Comparison of ENCODE assay signal across 17 cellular contexts in the genomic region with DNA sequence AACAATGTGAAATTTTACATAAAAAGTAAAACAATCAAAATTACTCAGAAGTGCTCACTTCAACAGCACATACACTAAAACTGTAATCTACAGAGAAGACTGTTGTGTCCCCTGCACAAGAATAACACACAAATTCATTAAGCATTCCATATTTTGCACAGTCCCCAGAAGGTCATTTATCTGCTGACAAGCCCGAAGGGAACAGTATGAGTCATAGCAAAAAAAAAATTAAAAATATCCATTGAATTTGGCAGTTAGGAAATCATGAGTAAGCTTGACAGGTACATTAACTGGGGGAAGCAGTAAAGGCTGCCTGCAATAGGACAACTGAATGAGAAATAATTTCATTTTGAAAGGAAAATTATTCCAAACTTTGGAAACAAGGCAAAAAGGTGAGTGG. TPM values are rescaled to one million over a fixed set of nuclear protein-coding genes. Genes with fewer than 3 reads are reported as not detected.
DNase-seq lines count a peak whose midpoint lies in the region; ATAC-seq and TF ChIP-seq lines count a peak whose summit lies in the region.
"Had no signal": no experiment of that assay in that cellular context is flagged by ENCODE, and none has a peak within 500 bp of the region (broad histone marks: within the 10 kb centered on the region; RNA-seq: fewer than 3 reads in every experiment).

No MANE protein-coding gene starts in this region.

- no TSS peak for BruUV-seq in Calu3 (replicated peaks; lab: Mats Ljungman, UMichigan)

- H3K36me3 ChIP-seq in adipocyte (ENCODE audit: control insufficient read depth, insufficient read depth, low read length, severe bottlenecking) (no peaks in the 10 kb centered on the region), osteoblast (ENCODE audit: insufficient read depth, low read length) (no peaks in the 10 kb centered on the region)
- H3K36me3 ChIP-seq: right atrium auricular region, thoracic aorta had no signal

- DNase-seq in Calu3 (no peak), adipocyte (ENCODE audit: low read depth) (peak; percentile 32), fibroblast of the aortic adventitia (ENCODE audit: low read depth) (peak; percentile 49), osteoblast (ENCODE audit: insufficient read length, low spot score, missing footprints) (no peak), KBM-7 (no peak), amniotic stem cell (lab: John Stamatoyannopoulos, UW) (no peak)
- DNase-seq: activated naive CD4-positive, alpha-beta T cell; DMS79 treated with DMSO at 0.1 percent for 48 hours; NCI-H2081 treated with DMSO at 0.1 percent for 48 hours; SHP77; stimulated activated CD4-positive, alpha-beta T cell treated with anti-CD3 and anti-CD28 coated beads, Interleukin-2, amount 100 ng/mL, for 24 hours had no signal

- no peak for TF ChIP-seq CTCF in Calu3 (IDR thresholded peaks at IDR 0.05; ENCODE audit: unreplicated experiment)
- no peak for TF ChIP-seq CTCF in fibroblast of the aortic adventitia (IDR thresholded peaks at IDR 0.05; ENCODE audit: insufficient read depth, low read length)
- no peak for TF ChIP-seq CTCF in osteoblast (IDR thresholded peaks at IDR 0.05; ENCODE audit: extremely low read depth, low read depth, low read length)

- H3K4me1 ChIP-seq in adipocyte (ENCODE audit: control insufficient read depth, insufficient read depth, low read length) = peaks cover 34% of the 10 kb centered on the region
- peaks cover 27% of the 10 kb centered on the region for H3K4me1 ChIP-seq in osteoblast (ENCODE audit: insufficient read depth, low read length)

- H3K9me3 ChIP-seq in adipocyte (ENCODE audit: control insufficient read depth, low read length) (no peaks in the 10 kb centered on the region), osteoblast (ENCODE audit: low read depth, low read length) (no peaks in the 10 kb centered on the region)
- H3K9me3 ChIP-seq: right atrium auricular region, thoracic aorta had no signal

- H3K4me2 ChIP-seq in osteoblast (ENCODE audit: insufficient read depth, low read length) = no peak overlapping the region

- H3K27me3 ChIP-seq in adipocyte (replicated peaks; ENCODE audit: control insufficient read depth, insufficient read depth, low read length) (no peaks in the 10 kb centered on the region), osteoblast (ENCODE audit: insufficient read depth, low read length) (no peaks in the 10 kb centered on the region)
- H3K27me3 ChIP-seq: right atrium auricular region had no signal

- intact Hi-C loops in Calu3 (cut with micrococcal nuclease; ENCODE audit: unreplicated experiment) = loop anchor here (5.0 to 10.0 kb wide), 2 partner anchors 209 to 972 kb away; partner anchors contain the start of gene RC3H1

- H4K20me1 ChIP-seq in osteoblast (ENCODE audit: insufficient read depth, low read length) = peaks cover 2% of the 10 kb centered on the region

- H3K36me3 Mint-ChIP-seq in Calu3 (ENCODE audit: insufficient read depth, unreplicated experiment) = peaks cover 17% of the 10 kb centered on the region

- no peak for ATAC-seq in GM21786 (IDR thresholded peaks at IDR 0.05; ENCODE audit: unreplicated experiment)

- no peak for TF ChIP-seq EP300 in Ishikawa (IDR thresholded peaks at IDR 0.05; ENCODE audit: borderline replicate concordance)

- CTCF ChIA-PET in Calu3 (lab: Charles Lee) = interaction anchor here (0.7 kb wide), 1 partner anchor 13 kb away, joined by 3 read pairs; no protein-coding TSS in a partner anchor

- peaks cover 16% of the 10 kb centered on the region for H3K79me2 ChIP-seq in osteoblast (ENCODE audit: insufficient read depth, low read length)

- H3K4me3 Mint-ChIP-seq in Calu3 (ENCODE audit: low read depth, unreplicated experiment) = no peak overlapping the region

- in situ Hi-C loops in KBM-7 (cut with MboI; ENCODE audit: low pct_unique_long_range_greater_than_20kb, low sequenced_read_pairs) = loop anchor here (25.0 kb wide), 1 partner anchor 209 kb away; no protein-coding TSS in a partner anchor

- no peak overlapping the region for H3K27ac ChIP-seq in osteoblast (ENCODE audit: low read depth, low read length)
- H3K27ac ChIP-seq: right atrium auricular region, thoracic aorta had no signal

- H3K9ac ChIP-seq in adipocyte (ENCODE audit: low read length) = no peak overlapping the region

- H3K4me1 Mint-ChIP-seq in Calu3 (ENCODE audit: low read depth, unreplicated experiment) = peaks cover 35% of the 10 kb centered on the region

- no peak overlapping the region for H2AFZ ChIP-seq in osteoblast (ENCODE audit: low read length)

- H3K4me3 ChIP-seq in adipocyte (ENCODE audit: low read length) (no peak overlapping the region), fibroblast of the aortic adventitia (ENCODE audit: low read depth, low read length) (no peak overlapping the region), osteoblast (ENCODE audit: insufficient read depth, low read length) (no peak overlapping the region)
- H3K4me3 ChIP-seq: right atrium auricular region, thoracic aorta had no signal

- no peak for TF ChIP-seq RAD21 in Ishikawa (IDR thresholded peaks at IDR 0.05; ENCODE audit: low read depth)

- peak overlapping the region; percentile 59 for H3K27ac Mint-ChIP-seq in Calu3 (ENCODE audit: unreplicated experiment)

- H3K9me3 Mint-ChIP-seq in Calu3 (ENCODE audit: low read depth, unreplicated experiment) = no peaks in the 10 kb centered on the region
- H3K9me3 Mint-ChIP-seq: central memory CD8-positive, alpha-beta T cell; nephron had no signal

- no peaks in the 10 kb centered on the region for H3K27me3 Mint-ChIP-seq in Calu3 (ENCODE audit: unreplicated experiment)
- H3K27me3 Mint-ChIP-seq: central memory CD8-positive, alpha-beta T cell had no signal

TF ChIP-seq in Ishikawa, 13 proteins besides CTCF, POLR2A, EP300 and RAD21:
- no peak for TF ChIP-seq CEBPB (IDR thresholded peaks at IDR 0.05)
- 0 out of 2 replicates have a peak, but pooled peaks have one; percentile 17 for TF ChIP-seq TEAD4 (IDR thresholded peaks at IDR 0.05)

RNA-seq across cellular contexts. Expression of gene CACYBP, which starts 3.3 kb away (rescaled TPM):
- total RNA-seq in Calu3 (2022) (299 and 384 TPM in 2 replicates), fibroblast of the aortic adventitia (ENCODE audit: low replicate concordance) (99.6 and 108 TPM in 2 replicates), osteoblast (71.7 and 150 TPM in 2 replicates)

RNA-seq across cellular contexts. Expression of gene MRPS14, which starts 26.8 kb away (rescaled TPM):
- total RNA-seq in Calu3 (2022) (29.9 and 33.6 TPM in 2 replicates), fibroblast of the aortic adventitia (ENCODE audit: low replicate concordance) (20.9 and 29.5 TPM in 2 replicates), osteoblast (17.1 and 17.7 TPM in 2 replicates)

Comparison
In these comparisons a context has a peak if more than half of its experiments do, and no peak if none do; other contexts are left out.
1. DNase-seq: peak in adipocyte (single experiment) and fibroblast of the aortic adventitia (single experiment); none in Calu3 (single experiment), osteoblast (single experiment), KBM-7 (single experiment) and amniotic stem cell (single experiment).